14 cellular contexts compared by ENCODE assay signal in the genomic region with DNA sequence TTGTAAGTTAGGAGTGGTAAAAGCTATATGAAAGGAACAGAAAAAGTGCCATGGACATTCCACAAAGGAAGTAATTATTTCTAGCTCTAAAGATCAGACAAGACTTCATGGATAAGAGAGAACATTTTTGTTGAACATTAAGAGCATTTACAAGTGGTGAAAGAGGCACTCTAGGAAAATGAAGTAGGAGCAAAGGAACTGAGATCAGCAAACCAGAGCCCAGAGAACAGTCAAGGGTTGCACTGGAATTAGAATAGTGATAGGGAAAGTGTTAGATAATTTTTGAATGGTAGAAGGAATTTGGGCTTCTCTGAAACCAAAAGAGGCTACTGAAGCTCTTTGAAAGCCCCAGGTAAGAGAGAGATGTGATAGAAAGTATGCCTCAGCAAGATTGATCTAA.
DNase-seq lines count a peak whose midpoint lies in the region; ATAC-seq lines count a peak whose summit lies in the region.
"Had no signal": no experiment of that assay in that cellular context is flagged by ENCODE, and none has a peak within 500 bp of the region (broad histone marks: within the 10 kb centered on the region; RNA-seq: fewer than 3 reads in every experiment).

No MANE protein-coding gene starts in this region.

- H3K27ac Mint-ChIP-seq in activated T-cell treated with anti-CD3 and anti-CD28 coated beads, Interleukin-2, amount 50 U/mL, for 72 hours: peak overlapping the region; percentile 51
- peak overlapping the region; percentile 27 for H3K27ac Mint-ChIP-seq in central memory CD8-positive, alpha-beta T cell (ENCODE audit: low read depth)
- H3K27ac Mint-ChIP-seq in stimulated activated memory B cell treated with anti-CD40 and anti-IgM and Interleukin-4, amounts not matched to agents 10 μg/mL and 1 μg/mL and 100 μg/mL, for 72 hours: peak overlapping the region; percentile 1
- H3K27ac Mint-ChIP-seq: B cell; CD4-positive, alpha-beta T cell; CD8-positive, alpha-beta T cell had no signal

- no peaks in the 10 kb centered on the region for H3K27me3 Mint-ChIP-seq in activated T-cell treated with anti-CD3 and anti-CD28 coated beads, Interleukin-2, amount 50 U/mL, for 72 hours (ENCODE audit: low read depth)
- no peaks in the 10 kb centered on the region for H3K27me3 Mint-ChIP-seq in central memory CD8-positive, alpha-beta T cell
- no peaks in the 10 kb centered on the region for H3K27me3 Mint-ChIP-seq in stimulated activated memory B cell treated with anti-CD40 and anti-IgM and Interleukin-4, amounts not matched to agents 10 μg/mL and 1 μg/mL and 100 μg/mL, for 72 hours
- H3K27me3 Mint-ChIP-seq: B cell; CD4-positive, alpha-beta T cell had no signal

- H3K4me1 Mint-ChIP-seq in activated T-cell treated with anti-CD3 and anti-CD28 coated beads, Interleukin-2, amount 50 U/mL, for 72 hours (ENCODE audit: low read depth): no peaks in the 10 kb centered on the region
- no peaks in the 10 kb centered on the region for H3K4me1 Mint-ChIP-seq in central memory CD8-positive, alpha-beta T cell
- H3K4me1 Mint-ChIP-seq in stimulated activated memory B cell treated with anti-CD40 and anti-IgM and Interleukin-4, amounts not matched to agents 10 μg/mL and 1 μg/mL and 100 μg/mL, for 72 hours: no peaks in the 10 kb centered on the region
- H3K4me1 Mint-ChIP-seq: B cell had no signal

- no peak for ATAC-seq in activated T-cell treated with anti-CD3 and anti-CD28 coated beads, Interleukin-2, amount 50 U/mL, for 72 hours (replicated peaks in 1 of 2)
- no peak for ATAC-seq in central memory CD8-positive, alpha-beta T cell (replicated peaks; ENCODE audit: extremely low read depth, poor library complexity, severe bottlenecking)
- no peak for ATAC-seq in stimulated activated memory B cell treated with anti-CD40 and anti-IgM and Interleukin-4, amounts not matched to agents 10 μg/mL and 1 μg/mL and 100 μg/mL, for 72 hours
- ATAC-seq: A549; CD8-positive, alpha-beta T cell had no signal

- DNase-seq in activated T-cell treated with anti-CD3 and anti-CD28 coated beads, Interleukin-2, amount 50 U/mL, for 72 hours: no peak
- DNase-seq in activated T-cell treated with anti-CD3 and anti-CD28 coated beads for 4 hours (no peak), NCI-H2029 (lab: John Stamatoyannopoulos, UW) (no peak)
- DNase-seq in central memory CD8-positive, alpha-beta T cell (ENCODE audit: low spot score in 2 of 2): no peak
- DNase-seq: AML-193; Caco-2; Calu3; CD4-positive, alpha-beta T cell; CD8-positive, alpha-beta T cell; DMS79 treated with DMSO at 0.1 percent for 48 hours; GF-D8 had no signal

- H3K4me3 Mint-ChIP-seq in activated T-cell treated with anti-CD3 and anti-CD28 coated beads, Interleukin-2, amount 50 U/mL, for 72 hours: no peak overlapping the region
- no peak overlapping the region for H3K4me3 Mint-ChIP-seq in central memory CD8-positive, alpha-beta T cell
- H3K4me3 Mint-ChIP-seq in stimulated activated memory B cell treated with anti-CD40 and anti-IgM and Interleukin-4, amounts not matched to agents 10 μg/mL and 1 μg/mL and 100 μg/mL, for 72 hours: no peak overlapping the region
- H3K4me3 Mint-ChIP-seq: B cell; CD4-positive, alpha-beta T cell; CD8-positive, alpha-beta T cell had no signal

- no peaks in the 10 kb centered on the region for H3K9me3 Mint-ChIP-seq in activated T-cell treated with anti-CD3 and anti-CD28 coated beads, Interleukin-2, amount 50 U/mL, for 72 hours
- H3K9me3 Mint-ChIP-seq in central memory CD8-positive, alpha-beta T cell: no peaks in the 10 kb centered on the region
- H3K9me3 Mint-ChIP-seq in stimulated activated memory B cell treated with anti-CD40 and anti-IgM and Interleukin-4, amounts not matched to agents 10 μg/mL and 1 μg/mL and 100 μg/mL, for 72 hours: peaks cover 2% of the 10 kb centered on the region
- H3K9me3 Mint-ChIP-seq: CD4-positive, alpha-beta T cell; CD8-positive, alpha-beta T cell had no signal

- H3K36me3 Mint-ChIP-seq in activated T-cell treated with anti-CD3 and anti-CD28 coated beads, Interleukin-2, amount 50 U/mL, for 72 hours (ENCODE audit: insufficient read depth in 2 of 2): peaks cover 3 to 4% of the 10 kb centered on the region in 2 donors
- H3K36me3 Mint-ChIP-seq in central memory CD8-positive, alpha-beta T cell (ENCODE audit: insufficient read depth): peaks cover 2% of the 10 kb centered on the region
- peaks cover 38% of the 10 kb centered on the region for H3K36me3 Mint-ChIP-seq in stimulated activated memory B cell treated with anti-CD40 and anti-IgM and Interleukin-4, amounts not matched to agents 10 μg/mL and 1 μg/mL and 100 μg/mL, for 72 hours

Comparison
In these comparisons a context has a peak if more than half of its experiments do, and no peak if none do; other contexts are left out.
1. H3K27ac Mint-ChIP-seq: peak in every context shown above with its lines; median percentile 51 in activated T-cell treated with anti-CD3 and anti-CD28 coated beads, Interleukin-2, amount 50 U/mL, for 72 hours; 27 in central memory CD8-positive, alpha-beta T cell; 1 in stimulated activated memory B cell treated with anti-CD40 and anti-IgM and Interleukin-4, amounts not matched to agents 10 μg/mL and 1 μg/mL and 100 μg/mL, for 72 hours.